In genomic region chr3:58293516-58293915, GRCh38 we compare ENCODE assay signal across 13 cellular contexts.
"Had no signal": no experiment of that assay in that cellular context is flagged by ENCODE, and none has a peak within 500 bp of the region (broad histone marks: within the 10 kb centered on the region; RNA-seq: fewer than 3 reads in every experiment).

No MANE protein-coding gene starts in this region.

- H3K27me3 ChIP-seq: cardiac muscle cell had no signal

- DNase-seq: activated effector memory CD4-positive, alpha-beta T cell treated with anti-CD3 and anti-CD28 coated beads, Interleukin-2, amount 50 U/mL, for 16 hours; activated T-cell treated with anti-CD3 and anti-CD28 coated beads, Interleukin-2, amount 50 U/mL, for 24 hours; endodermal cell; erythroblast; natural killer cell; stimulated activated CD4-positive, alpha-beta T cell treated with anti-CD3 and anti-CD28 coated beads, Interleukin-2, amount 100 ng/mL, for 48 hours; stimulated activated CD8-positive, alpha-beta memory T cell treated with anti-CD3 and anti-CD28 coated beads, Interleukin-4, amount 100 ng/mL, for 48 hours; stimulated activated naive CD8-positive, alpha-beta T cell treated with anti-CD3 and anti-CD28 coated beads, Interleukin-15, Interleukin-2, amounts not matched to agents 100 U/mL and 50 U/mL, for 24 hours; T-helper 17 cell had no signal

- ATAC-seq: activated naive CD4-positive, alpha-beta T cell treated with anti-CD3 and anti-CD28 coated beads, Interleukin-2, amount 50 U/mL, for 72 hours; natural killer cell; SK-N-SH treated with all-trans-retinoic acid at 6 μM for 48 hours; stimulated activated naive CD8-positive, alpha-beta T cell treated with anti-CD3 and anti-CD28 coated beads, Interleukin-15, Interleukin-2, amounts not matched to agents 100 U/mL and 50 U/mL, for 24 hours; T-helper 17 cell had no signal

- H3K4me3 ChIP-seq: cardiac muscle cell, lung had no signal

- H3K36me3 ChIP-seq: cardiac muscle cell had no signal

- H3K27ac ChIP-seq: cardiac muscle cell had no signal
